In the genomic region with DNA sequence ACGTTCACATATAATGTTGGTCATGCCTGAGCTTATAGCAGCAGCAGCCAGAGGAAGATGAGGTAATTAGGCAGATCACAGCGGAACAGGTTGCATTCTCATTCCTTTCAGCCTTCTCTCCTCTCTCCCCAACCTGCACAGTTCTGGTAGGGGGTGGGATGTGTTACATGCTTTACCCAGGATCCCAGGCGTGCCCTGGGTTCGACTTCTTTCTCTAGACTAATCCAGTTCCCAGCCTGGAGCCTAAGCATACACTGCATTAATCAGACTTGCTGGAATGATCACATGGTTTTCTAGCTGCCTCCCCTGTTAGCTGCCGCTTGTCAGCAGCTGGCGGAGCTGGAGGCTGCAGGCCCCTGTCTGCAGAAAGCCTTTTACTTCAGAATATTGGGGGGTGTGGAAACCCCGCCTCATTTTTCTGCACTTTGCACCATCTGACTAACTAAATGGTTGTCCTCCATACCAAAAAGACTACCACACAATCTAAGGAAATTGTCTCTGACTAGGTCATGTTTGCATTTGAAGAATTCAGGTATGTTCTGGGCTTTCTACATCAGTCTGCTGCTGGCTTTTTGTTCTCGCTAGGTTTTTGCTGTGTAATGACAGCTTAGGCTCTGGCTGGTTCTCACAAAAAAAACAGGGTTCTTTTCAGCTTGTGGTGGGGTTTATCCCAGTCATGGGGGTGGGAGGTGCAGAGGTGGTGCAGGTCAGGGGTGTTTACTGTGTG, we compare ENCODE assay signal across 11 cellular contexts.
DNase-seq lines count a peak whose midpoint lies in the region; ATAC-seq and TF ChIP-seq lines count a peak whose summit lies in the region.
"Had no signal": no experiment of that assay in that cellular context is flagged by ENCODE, and none has a peak within 500 bp of the region (broad histone marks: within the 10 kb centered on the region; RNA-seq: fewer than 3 reads in every experiment).

No MANE protein-coding gene starts in this region.

- no peak for ATAC-seq in HG02973 (IDR thresholded peaks at IDR 0.05; ENCODE audit: unreplicated experiment)
- ATAC-seq: stimulated activated memory B cell treated with anti-CD40 and anti-IgM and Interleukin-4, amounts not matched to agents 10 μg/mL and 1 μg/mL and 100 μg/mL, for 72 hours had no signal

- H3K9me3 ChIP-seq in KOPT-K1 (ENCODE audit: insufficient read depth, low read length, poor library complexity, severe bottlenecking): no peaks in the 10 kb centered on the region

- H3K27me3 ChIP-seq in brain microvascular endothelial cell (replicated peaks): no peaks in the 10 kb centered on the region

- peak; percentile 51 for DNase-seq in brain microvascular endothelial cell
- DNase-seq in islet precursor cell: peak; percentile 79
- DNase-seq in putamen (ENCODE audit: low spot score): peak; percentile 75
- DNase-seq in NK-92 (lab: John Stamatoyannopoulos, UW; ENCODE audit: unreplicated experiment): no peak
- no peak for DNase-seq in UCSD-AML1 (lab: John Stamatoyannopoulos, UW; ENCODE audit: unreplicated experiment)
- no peak for DNase-seq in activated CD8-positive, alpha-beta memory T cell treated with anti-CD3 and anti-CD28 coated beads, Interleukin-2, amount 50 U/mL, for 48 hours
- DNase-seq: activated gamma-delta T cell, KG1 had no signal

- H3K36me3 ChIP-seq in KOPT-K1 (ENCODE audit: insufficient read depth, low read length): no peaks in the 10 kb centered on the region
- no peaks in the 10 kb centered on the region for H3K36me3 ChIP-seq in brain microvascular endothelial cell (replicated peaks)

- H3K4me3 ChIP-seq in brain microvascular endothelial cell (ENCODE audit: low read depth, low read length): no peak overlapping the region

- no peak for TF ChIP-seq CTCF in brain microvascular endothelial cell (IDR thresholded peaks at IDR 0.05; ENCODE audit: low read depth, low read length, missing control alignments)

- H3K27ac ChIP-seq in KOPT-K1 (ENCODE audit: low read depth, low read length, poor library complexity, severe bottlenecking) (peak overlapping the region; percentile 39), brain microvascular endothelial cell (no peak overlapping the region)

- in situ Hi-C loops in brain microvascular endothelial cell (cut with HindIII; ENCODE audit: low pct_ligation_motif_present, low sequenced_read_pairs): no loop called here

Comparison
In these comparisons a context has a peak if more than half of its experiments do, and no peak if none do; other contexts are left out.
1. DNase-seq: peak in brain microvascular endothelial cell (single experiment), islet precursor cell (single experiment) and putamen (single experiment); none in NK-92 (single experiment), UCSD-AML1 (single experiment) and activated CD8-positive, alpha-beta memory T cell treated with anti-CD3 and anti-CD28 coated beads, Interleukin-2, amount 50 U/mL, for 48 hours (single experiment).